ENCODE assay signal across 8 cellular contexts in the genomic region with DNA sequence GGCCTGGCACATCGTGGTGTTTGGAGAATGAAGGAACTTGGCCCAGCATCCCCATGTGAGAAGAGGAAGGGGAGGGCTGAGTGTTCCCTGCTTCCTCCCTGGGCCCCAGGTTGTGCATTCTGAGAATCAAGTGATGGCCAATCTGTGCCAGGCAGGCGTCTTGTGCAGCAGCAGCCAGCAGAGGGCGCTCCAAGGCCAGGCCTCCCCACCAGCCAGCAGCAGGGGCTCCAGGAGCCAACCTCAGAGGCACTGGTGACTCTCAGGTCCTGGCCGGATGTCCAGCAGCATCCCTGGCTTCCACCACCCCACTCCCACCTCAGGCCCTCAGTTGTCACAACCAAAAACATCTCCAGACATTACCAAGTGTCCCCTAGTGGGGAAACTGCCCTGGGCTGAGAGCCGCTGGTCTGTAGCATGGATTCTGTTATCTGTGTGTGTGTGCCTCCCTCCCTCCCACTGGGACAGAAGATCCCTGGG.
A peak's percentile ranks its signal among the peaks of the same experiment; 100 is the strongest.
DNase-seq lines count a peak whose midpoint lies in the region; ATAC-seq and TF ChIP-seq lines count a peak whose summit lies in the region.

No MANE protein-coding gene starts in this region.

- H3K27ac ChIP-seq in HCT116 (ENCODE audit: low read depth, low read length) (no peak overlapping the region), Peyer's patch (no peak overlapping the region), uterus (no peak overlapping the region)

- TF ChIP-seq RAD21 in HCT116 (IDR thresholded peaks at IDR 0.05; ENCODE audit: low read depth): peak; percentile 88

- DNase-seq in C1 segment of cervical spinal cord (lab: John Stamatoyannopoulos, UW) (peak in 11 of 14 donors; percentile 10 to 79 (median 43)), HCT116 (ENCODE audit: low read depth, low spot score) (peak; percentile 16), Peyer's patch (peak in 2 of 3 donors; percentile 39 to 62), fibroblast of the aortic adventitia (ENCODE audit: low read depth) (peak; percentile 46), osteocyte (ENCODE audit: extremely low spot score, unreplicated experiment) (no peak), uterus (no peak), NCI-H226 (no peak)
- DNase-seq in activated T-helper 1 cell treated with anti-CD3 and anti-CD28 coated beads, Interleukin-12 subunit alpha, Interleukin-12 subunit beta, Interleukin-2, Interleukin-4 antibody, amounts not matched to agents 30 ng/mL and 10 ng/mL and 1 ng/mL, durations not matched to agents 14 hours and 24 hours and 36 hours (ENCODE audit: low spot score): peak; percentile 42

- POLR2A ChIA-PET in HCT116 (lab: Charles Lee): no interaction called here

- H3K27me3 Mint-ChIP-seq in activated T-helper 1 cell treated with anti-CD3 and anti-CD28 coated beads, Interleukin-12 subunit alpha, Interleukin-12 subunit beta, Interleukin-2, Interleukin-4 antibody, amounts not matched to agents 30 ng/mL and 10 ng/mL and 1 ng/mL, durations not matched to agents 14 hours and 24 hours and 36 hours (ENCODE audit: insufficient read depth): no peaks in the 10 kb centered on the region
- H3K27me3 Mint-ChIP-seq in osteocyte (ENCODE audit: unreplicated experiment): no peaks in the 10 kb centered on the region

- TF ChIP-seq POLR2A in HCT116 (IDR thresholded peaks at IDR 0.05; ENCODE audit: borderline replicate concordance, extremely low read depth, insufficient read depth, insufficient read length) (no peak), Peyer's patch (IDR thresholded peaks at IDR 0.05) (no peak), uterus (IDR thresholded peaks at IDR 0.05) (no peak)

- no peak overlapping the region for H2AFZ ChIP-seq in HCT116 (ENCODE audit: low read depth, low read length, poor library complexity, severe bottlenecking)

- RAD21 ChIA-PET in HCT116 (lab: Charles Lee; ENCODE audit: low non-redundant PET in 1 of 2, low total read pairs in 2 of 2, uncharacterized antibody in 2 of 2, unreplicated experiment in 2 of 2): no interaction called here

- no peaks in the 10 kb centered on the region for H3K9me2 ChIP-seq in HCT116 (ENCODE audit: insufficient read depth)

- H3K4me3 ChIP-seq in HCT116 (replicated peaks in 1 of 2; ENCODE audit: low read depth in 1 of 2, low read length in 2 of 2) (no peak overlapping the region), Peyer's patch (no peak overlapping the region), fibroblast of the aortic adventitia (ENCODE audit: low read depth, low read length) (no peak overlapping the region), uterus (no peak overlapping the region)

- no peaks in the 10 kb centered on the region for H3K9me3 Mint-ChIP-seq in activated T-helper 1 cell treated with anti-CD3 and anti-CD28 coated beads, Interleukin-12 subunit alpha, Interleukin-12 subunit beta, Interleukin-2, Interleukin-4 antibody, amounts not matched to agents 30 ng/mL and 10 ng/mL and 1 ng/mL, durations not matched to agents 14 hours and 24 hours and 36 hours
- no peaks in the 10 kb centered on the region for H3K9me3 Mint-ChIP-seq in osteocyte (ENCODE audit: unreplicated experiment)

- H3K36me3 ChIP-seq in HCT116 (ENCODE audit: control insufficient read depth in 1 of 2, insufficient read depth in 2 of 2, low read length in 2 of 2) (no peaks in the 10 kb centered on the region), Peyer's patch (peaks cover 0 to 43% (median 0%) of the 10 kb centered on the region in 3 donors), uterus (no peaks in the 10 kb centered on the region)

- H3K9me3 ChIP-seq in HCT116 (ENCODE audit: control insufficient read depth in 1 of 2, insufficient read depth in 1 of 2, low read depth in 1 of 2, low read length in 2 of 2) (no peaks in the 10 kb centered on the region), Peyer's patch (no peaks in the 10 kb centered on the region), uterus (no peaks in the 10 kb centered on the region)

- no peaks in the 10 kb centered on the region for H3K79me2 ChIP-seq in HCT116 (ENCODE audit: insufficient read depth, low read length)

- peaks cover 11% of the 10 kb centered on the region for H3K4me1 Mint-ChIP-seq in activated T-helper 1 cell treated with anti-CD3 and anti-CD28 coated beads, Interleukin-12 subunit alpha, Interleukin-12 subunit beta, Interleukin-2, Interleukin-4 antibody, amounts not matched to agents 30 ng/mL and 10 ng/mL and 1 ng/mL, durations not matched to agents 14 hours and 24 hours and 36 hours (ENCODE audit: low read depth)
- H3K4me1 Mint-ChIP-seq in osteocyte (ENCODE audit: unreplicated experiment): no peaks in the 10 kb centered on the region

- H3K27me3 ChIP-seq in HCT116 (ENCODE audit: insufficient read depth, low read length) (no peaks in the 10 kb centered on the region), Peyer's patch (no peaks in the 10 kb centered on the region), uterus (no peaks in the 10 kb centered on the region)

- intact Hi-C loops in HCT116 (cut with micrococcal nuclease): loop anchor here (5.0 kb wide), 1 partner anchor 581 kb away; the partner anchor contains the start of gene DDX27
- intact Hi-C loops in activated T-helper 1 cell treated with anti-CD3 and anti-CD28 coated beads, Interleukin-12 subunit alpha, Interleukin-12 subunit beta, Interleukin-2, Interleukin-4 antibody, amounts not matched to agents 30 ng/mL and 10 ng/mL and 1 ng/mL, durations not matched to agents 14 hours and 24 hours and 36 hours (cut with micrococcal nuclease): loop anchor here (1.0 kb wide), 1 partner anchor 269 kb away; no protein-coding TSS in a partner anchor
- intact Hi-C loops in uterus (cut with DNase I; ENCODE audit: low total_unique reads): no loop called here

- peak overlapping the region; percentile 70 for H3K27ac Mint-ChIP-seq in activated T-helper 1 cell treated with anti-CD3 and anti-CD28 coated beads, Interleukin-12 subunit alpha, Interleukin-12 subunit beta, Interleukin-2, Interleukin-4 antibody, amounts not matched to agents 30 ng/mL and 10 ng/mL and 1 ng/mL, durations not matched to agents 14 hours and 24 hours and 36 hours
- no peak overlapping the region for H3K27ac Mint-ChIP-seq in osteocyte (ENCODE audit: unreplicated experiment)

- TF ChIP-seq CTCF in HCT116 (IDR thresholded peaks at IDR 0.05 in 2 of 3, conservative IDR thresholded peaks at IDR 0.05 in 1 of 3; ENCODE audit: borderline replicate concordance in 1 of 3, insufficient read depth in 1 of 3, low read depth in 2 of 3, low read length in 2 of 3) (peak; percentile 74 to 95 (median 93)), Peyer's patch (IDR thresholded peaks at IDR 0.05) (peak; percentile 31 to 85 (median 50)), fibroblast of the aortic adventitia (IDR thresholded peaks at IDR 0.05; ENCODE audit: insufficient read depth, low read length) (peak; percentile 93), osteocyte (IDR thresholded peaks at IDR 0.05) (peak; percentile 90), uterus (IDR thresholded peaks at IDR 0.05) (peak in 3 of 4 experiments; percentile 5 to 27 (median 7))

- no peak overlapping the region for H3K4me2 ChIP-seq in HCT116 (ENCODE audit: low read length)

- CTCF ChIA-PET in HCT116 (lab: Charles Lee): interaction anchor here (0.9 kb wide), 1 partner anchor 21 kb away, joined by 3 read pairs; no protein-coding TSS in a partner anchor

- H4K20me1 ChIP-seq in HCT116 (ENCODE audit: insufficient read depth): no peaks in the 10 kb centered on the region

- H3K4me1 ChIP-seq in HCT116 (ENCODE audit: control insufficient read depth in 1 of 2, insufficient read depth in 2 of 2, low read length in 2 of 2) (peaks cover 0 to 19% of the 10 kb centered on the region in 2 experiments; a peak in 2 of 4 replicates), Peyer's patch (no peaks in the 10 kb centered on the region), uterus (no peaks in the 10 kb centered on the region)

- H3K4me3 Mint-ChIP-seq in activated T-helper 1 cell treated with anti-CD3 and anti-CD28 coated beads, Interleukin-12 subunit alpha, Interleukin-12 subunit beta, Interleukin-2, Interleukin-4 antibody, amounts not matched to agents 30 ng/mL and 10 ng/mL and 1 ng/mL, durations not matched to agents 14 hours and 24 hours and 36 hours: no peak overlapping the region
- no peak overlapping the region for H3K4me3 Mint-ChIP-seq in osteocyte (ENCODE audit: unreplicated experiment)

- peaks cover 45% of the 10 kb centered on the region for H3K36me3 Mint-ChIP-seq in activated T-helper 1 cell treated with anti-CD3 and anti-CD28 coated beads, Interleukin-12 subunit alpha, Interleukin-12 subunit beta, Interleukin-2, Interleukin-4 antibody, amounts not matched to agents 30 ng/mL and 10 ng/mL and 1 ng/mL, durations not matched to agents 14 hours and 24 hours and 36 hours (ENCODE audit: low read depth)
- H3K36me3 Mint-ChIP-seq in osteocyte (ENCODE audit: unreplicated experiment): peaks cover 17% of the 10 kb centered on the region

- H3K9ac ChIP-seq in HCT116 (ENCODE audit: low read length): no peak overlapping the region

- ATAC-seq in HCT116: peak; percentile 88

- no TSS peak for BruUV-seq in HCT116 (replicated peaks; lab: Mats Ljungman, UMichigan)

TF ChIP-seq in HCT116, 20 proteins besides CTCF, POLR2A, EP300 and RAD21:
- TF ChIP-seq CBX3 (IDR thresholded peaks at IDR 0.05; ENCODE audit: low read depth) (no peak), SRF (IDR thresholded peaks at IDR 0.05; ENCODE audit: low read depth) (no peak), FOSL1 (IDR thresholded peaks at IDR 0.05; ENCODE audit: low read depth) (no peak), EZH2 (IDR thresholded peaks at IDR 0.05) (no peak)
TF ChIP-seq in HCT116: peak in this region for 0.

Comparison
In these comparisons a context has a peak if more than half of its experiments do, and no peak if none do; other contexts are left out.
1. DNase-seq: peak in C1 segment of cervical spinal cord (11 of 14), HCT116 (single experiment), Peyer's patch (2 of 3), activated T-helper 1 cell treated with anti-CD3 and anti-CD28 coated beads, Interleukin-12 subunit alpha, Interleukin-12 subunit beta, Interleukin-2, Interleukin-4 antibody, amounts not matched to agents 30 ng/mL and 10 ng/mL and 1 ng/mL, durations not matched to agents 14 hours and 24 hours and 36 hours (single experiment) and fibroblast of the aortic adventitia (single experiment); none in osteocyte (single experiment), uterus (0 of 2) and NCI-H226 (single experiment).
2. CTCF ChIP-seq: peak in every context shown above with its lines; median percentile 93 in HCT116; 93 in fibroblast of the aortic adventitia; 90 in osteocyte; 50 in Peyer's patch; 7 in uterus.